Comparison of ENCODE assay signal across 8 cellular contexts in genomic region chr11:71252782-71253730, GRCh38. TPM values are rescaled to one million over a fixed set of nuclear protein-coding genes. Genes with fewer than 3 reads are reported as not detected.
A peak's percentile ranks its signal among the peaks of the same experiment; 100 is the strongest.
DNase-seq lines count a peak whose midpoint lies in the region; ATAC-seq and TF ChIP-seq lines count a peak whose summit lies in the region.

No MANE protein-coding gene starts in this region.

- DNase-seq in AG04449 (ENCODE audit: low read depth, low spot score), result peak; percentile 37
- peak; percentile 63 for DNase-seq in HT-29 (ENCODE audit: low spot score)
- peak; percentile 71 for DNase-seq in ecto neural progenitor cell (ENCODE audit: low spot score)
- DNase-seq in NCI-H1930 (lab: John Stamatoyannopoulos, UW), result no peak
- no peak for DNase-seq in erythroblast (lab: John Stamatoyannopoulos, UW)
- no peak for DNase-seq in activated effector memory CD4-positive, alpha-beta T cell treated with Interleukin-2 at 50 U/mL for 16 hours

- CTCF ChIA-PET in AG04449 (lab: Yijun Ruan, JAX), result interaction anchor here (0.8 to 2.0 kb wide), 4 partner anchors 9 to 90 kb away, joined by 3 to 8 read pairs (median 4); no protein-coding TSS in a partner anchor

- TF ChIP-seq POLR2A in erythroblast (IDR thresholded peaks at IDR 0.05; ENCODE audit: low read length), result no peak

- peak overlapping the region; percentile 76 to 77 for H3K27ac ChIP-seq in mucosa of rectum (ENCODE audit: low read depth in 2 of 2, low read length in 2 of 2)

- H3K36me3 ChIP-seq in mucosa of rectum (ENCODE audit: control insufficient read depth in 2 of 2, insufficient read depth in 2 of 2, low read length in 2 of 2), result no peaks in the 10 kb centered on the region

- no peak for ATAC-seq in GM21576 (IDR thresholded peaks at IDR 0.05; ENCODE audit: unreplicated experiment)

- peak overlapping the region; percentile 15 for H3K4me3 ChIP-seq in AG04449 (ENCODE audit: low read depth, low read length)
- H3K4me3 ChIP-seq in mucosa of rectum (ENCODE audit: low read length in 2 of 2), result peak overlapping the region; percentile 68 to 79

- peaks cover 4 to 11% of the 10 kb centered on the region in 2 donors for H3K4me1 ChIP-seq in mucosa of rectum (ENCODE audit: control insufficient read depth in 2 of 2, insufficient read depth in 2 of 2, low read length in 2 of 2)

- peaks cover 0 to 2% of the 10 kb centered on the region in 2 donors for H3K27me3 ChIP-seq in mucosa of rectum (ENCODE audit: control insufficient read depth in 2 of 2, insufficient read depth in 2 of 2, low read length in 2 of 2)

- H3K9me3 ChIP-seq in mucosa of rectum (ENCODE audit: control insufficient read depth in 2 of 2, low read length in 2 of 2), result no peaks in the 10 kb centered on the region

- POLR2A ChIA-PET in AG04449 (lab: Yijun Ruan, JAX), result interaction anchor here (3.1 kb wide), 1 partner anchor 34 kb away, joined by 13 read pairs; no protein-coding TSS in a partner anchor

- H3K9ac ChIP-seq in mucosa of rectum (ENCODE audit: low read depth in 1 of 2, low read length in 2 of 2), result peak overlapping the region; percentile 41 to 45

- TF ChIP-seq CTCF in AG04449 (IDR thresholded peaks at IDR 0.05; ENCODE audit: insufficient read depth, low read length, missing control alignments), result no peak

RNA-seq across cellular contexts. Expression of gene SHANK2, which starts 0.7 kb away (rescaled TPM):
- total RNA-seq in HT-29 (2014; rRNA removed; shearing (Covaris generic)), result 2.5 and 5.4 TPM in 2 replicates

Comparison
In these comparisons a context has a peak if more than half of its experiments do, and no peak if none do; other contexts are left out.
1. DNase-seq: peak in AG04449 (single experiment), HT-29 (single experiment) and ecto neural progenitor cell (single experiment); none in NCI-H1930 (0 of 2), erythroblast (0 of 2) and activated effector memory CD4-positive, alpha-beta T cell treated with Interleukin-2 at 50 U/mL for 16 hours (single experiment).